In the genomic region with DNA sequence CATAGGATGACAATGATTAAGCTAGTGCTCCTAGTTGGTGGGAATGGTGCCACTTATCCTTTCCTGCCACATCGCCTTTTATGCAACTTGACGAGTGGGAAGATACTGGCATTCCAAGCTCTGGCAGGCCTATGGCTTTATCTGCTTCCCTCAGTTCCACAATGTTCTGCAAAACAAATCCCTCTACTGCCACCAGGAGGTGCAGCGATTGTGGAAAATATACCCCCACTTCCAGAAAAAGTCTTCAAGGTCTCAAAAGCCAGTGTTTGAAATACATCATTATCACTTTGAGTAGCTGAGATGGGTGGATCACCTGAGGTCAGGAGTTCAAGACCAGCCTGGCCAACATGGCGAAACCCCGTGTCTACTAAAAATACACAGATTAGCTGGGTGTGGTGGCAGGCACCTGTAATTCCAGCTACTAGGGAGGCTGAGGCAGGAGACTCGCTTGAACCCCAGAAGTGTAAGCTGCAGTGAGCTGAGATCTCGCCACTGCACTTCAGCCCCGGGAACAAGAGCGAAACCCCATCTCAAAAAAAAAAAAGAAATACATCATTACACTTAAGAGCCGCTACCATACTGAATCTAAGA, we compare ENCODE assay signal across 1 cellular context.
TF ChIP-seq lines count a peak whose summit lies in the region.

No MANE protein-coding gene starts in this region.

TF ChIP-seq in K562, 482 proteins besides CTCF, POLR2A, EP300 and RAD21 (continued from another document):
- TF ChIP-seq, protein P1, sequence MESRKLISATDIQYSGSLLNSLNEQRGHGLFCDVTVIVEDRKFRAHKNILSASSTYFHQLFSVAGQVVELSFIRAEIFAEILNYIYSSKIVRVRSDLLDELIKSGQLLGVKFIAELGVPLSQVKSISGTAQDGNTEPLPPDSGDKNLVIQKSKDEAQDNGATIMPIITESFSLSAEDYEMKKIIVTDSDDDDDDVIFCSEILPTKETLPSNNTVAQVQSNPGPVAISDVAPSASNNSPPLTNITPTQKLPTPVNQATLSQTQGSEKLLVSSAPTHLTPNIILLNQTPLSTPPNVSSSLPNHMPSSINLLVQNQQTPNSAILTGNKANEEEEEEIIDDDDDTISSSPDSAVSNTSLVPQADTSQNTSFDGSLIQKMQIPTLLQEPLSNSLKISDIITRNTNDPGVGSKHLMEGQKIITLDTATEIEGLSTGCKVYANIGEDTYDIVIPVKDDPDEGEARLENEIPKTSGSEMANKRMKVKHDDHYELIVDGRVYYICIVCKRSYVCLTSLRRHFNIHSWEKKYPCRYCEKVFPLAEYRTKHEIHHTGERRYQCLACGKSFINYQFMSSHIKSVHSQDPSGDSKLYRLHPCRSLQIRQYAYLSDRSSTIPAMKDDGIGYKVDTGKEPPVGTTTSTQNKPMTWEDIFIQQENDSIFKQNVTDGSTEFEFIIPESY (CRISPR knock-in tag; IDR thresholded peaks at IDR 0.05): peak; percentile 19; the same call in 1 of the 2 replicates
- TF ChIP-seq HIVEP1 (CRISPR knock-in tag; IDR thresholded peaks at IDR 0.05) (no peak), ZNF140 (CRISPR knock-in tag; IDR thresholded peaks at IDR 0.05) (no peak), CSDE1 (IDR thresholded peaks at IDR 0.05) (no peak), BRD9 (IDR thresholded peaks at IDR 0.05; ENCODE audit: low read depth, partially characterized antibody) (no peak), MAFG (tag; conservative IDR thresholded peaks at IDR 0.05) (no peak), ZNF324 (CRISPR knock-in tag; IDR thresholded peaks at IDR 0.05) (no peak), CBFA2T3 (IDR thresholded peaks at IDR 0.05) (peak; percentile 11; the same call in 1 of the 2 replicates), PHTF2 (CRISPR knock-in tag; IDR thresholded peaks at IDR 0.05) (no peak), TAF9B (IDR thresholded peaks at IDR 0.05; ENCODE audit: partially characterized antibody) (no peak), RUNX1 (IDR thresholded peaks at IDR 0.05; ENCODE audit: low read depth) (no peak), SMC3 (conservative IDR thresholded peaks at IDR 0.05; ENCODE audit: insufficient read depth, low read depth, low read length) (peak; percentile 32; the same call in 1 of the 2 replicates), ESRRB (CRISPR knock-in tag; IDR thresholded peaks at IDR 0.05; ENCODE audit: borderline replicate concordance) (no peak), ZNF551 (CRISPR knock-in tag; IDR thresholded peaks at IDR 0.05) (no peak), CREM (IDR thresholded peaks at IDR 0.05; ENCODE audit: low read depth) (no peak)
- TF ChIP-seq, protein P2, sequence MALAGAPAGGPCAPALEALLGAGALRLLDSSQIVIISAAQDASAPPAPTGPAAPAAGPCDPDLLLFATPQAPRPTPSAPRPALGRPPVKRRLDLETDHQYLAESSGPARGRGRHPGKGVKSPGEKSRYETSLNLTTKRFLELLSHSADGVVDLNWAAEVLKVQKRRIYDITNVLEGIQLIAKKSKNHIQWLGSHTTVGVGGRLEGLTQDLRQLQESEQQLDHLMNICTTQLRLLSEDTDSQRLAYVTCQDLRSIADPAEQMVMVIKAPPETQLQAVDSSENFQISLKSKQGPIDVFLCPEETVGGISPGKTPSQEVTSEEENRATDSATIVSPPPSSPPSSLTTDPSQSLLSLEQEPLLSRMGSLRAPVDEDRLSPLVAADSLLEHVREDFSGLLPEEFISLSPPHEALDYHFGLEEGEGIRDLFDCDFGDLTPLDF (CRISPR knock-in tag; IDR thresholded peaks at IDR 0.05): no peak
- TF ChIP-seq, protein P3, sequence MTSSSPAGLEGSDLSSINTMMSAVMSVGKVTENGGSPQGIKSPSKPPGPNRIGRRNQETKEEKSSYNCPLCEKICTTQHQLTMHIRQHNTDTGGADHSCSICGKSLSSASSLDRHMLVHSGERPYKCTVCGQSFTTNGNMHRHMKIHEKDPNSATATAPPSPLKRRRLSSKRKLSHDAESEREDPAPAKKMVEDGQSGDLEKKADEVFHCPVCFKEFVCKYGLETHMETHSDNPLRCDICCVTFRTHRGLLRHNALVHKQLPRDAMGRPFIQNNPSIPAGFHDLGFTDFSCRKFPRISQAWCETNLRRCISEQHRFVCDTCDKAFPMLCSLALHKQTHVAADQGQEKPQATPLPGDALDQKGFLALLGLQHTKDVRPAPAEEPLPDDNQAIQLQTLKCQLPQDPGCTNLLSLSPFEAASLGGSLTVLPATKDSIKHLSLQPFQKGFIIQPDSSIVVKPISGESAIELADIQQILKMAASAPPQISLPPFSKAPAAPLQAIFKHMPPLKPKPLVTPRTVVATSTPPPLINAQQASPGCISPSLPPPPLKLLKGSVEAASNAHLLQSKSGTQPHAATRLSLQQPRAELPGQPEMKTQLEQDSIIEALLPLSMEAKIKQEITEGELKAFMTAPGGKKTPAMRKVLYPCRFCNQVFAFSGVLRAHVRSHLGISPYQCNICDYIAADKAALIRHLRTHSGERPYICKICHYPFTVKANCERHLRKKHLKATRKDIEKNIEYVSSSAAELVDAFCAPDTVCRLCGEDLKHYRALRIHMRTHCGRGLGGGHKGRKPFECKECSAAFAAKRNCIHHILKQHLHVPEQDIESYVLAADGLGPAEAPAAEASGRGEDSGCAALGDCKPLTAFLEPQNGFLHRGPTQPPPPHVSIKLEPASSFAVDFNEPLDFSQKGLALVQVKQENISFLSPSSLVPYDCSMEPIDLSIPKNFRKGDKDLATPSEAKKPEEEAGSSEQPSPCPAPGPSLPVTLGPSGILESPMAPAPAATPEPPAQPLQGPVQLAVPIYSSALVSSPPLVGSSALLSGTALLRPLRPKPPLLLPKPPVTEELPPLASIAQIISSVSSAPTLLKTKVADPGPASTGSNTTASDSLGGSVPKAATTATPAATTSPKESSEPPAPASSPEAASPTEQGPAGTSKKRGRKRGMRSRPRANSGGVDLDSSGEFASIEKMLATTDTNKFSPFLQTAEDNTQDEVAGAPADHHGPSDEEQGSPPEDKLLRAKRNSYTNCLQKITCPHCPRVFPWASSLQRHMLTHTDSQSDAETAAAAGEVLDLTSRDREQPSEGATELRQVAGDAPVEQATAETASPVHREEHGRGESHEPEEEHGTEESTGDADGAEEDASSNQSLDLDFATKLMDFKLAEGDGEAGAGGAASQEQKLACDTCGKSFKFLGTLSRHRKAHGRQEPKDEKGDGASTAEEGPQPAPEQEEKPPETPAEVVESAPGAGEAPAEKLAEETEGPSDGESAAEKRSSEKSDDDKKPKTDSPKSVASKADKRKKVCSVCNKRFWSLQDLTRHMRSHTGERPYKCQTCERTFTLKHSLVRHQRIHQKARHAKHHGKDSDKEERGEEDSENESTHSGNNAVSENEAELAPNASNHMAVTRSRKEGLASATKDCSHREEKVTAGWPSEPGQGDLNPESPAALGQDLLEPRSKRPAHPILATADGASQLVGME (CRISPR knock-in tag; IDR thresholded peaks at IDR 0.05): no peak
TF ChIP-seq in K562: peak in this region for 9.
